Comparison of ENCODE assay signal across 1 cellular context in genomic region chr5:17001418-17001817, GRCh38.
TF ChIP-seq lines count a peak whose summit lies in the region.

No MANE protein-coding gene starts in this region.

TF ChIP-seq in IMR-90, 13 proteins besides CTCF, POLR2A, EP300 and RAD21:
- TF ChIP-seq CEBPB (IDR thresholded peaks at IDR 0.05; ENCODE audit: low read depth, low read length) (no peak), FOS (IDR thresholded peaks at IDR 0.05; ENCODE audit: low read depth, low read length) (no peak), RFX5 (IDR thresholded peaks at IDR 0.05; ENCODE audit: low read depth, low read length) (no peak), SMC3 (IDR thresholded peaks at IDR 0.05; ENCODE audit: low read depth, low read length) (no peak), USF2 (IDR thresholded peaks at IDR 0.05; ENCODE audit: low read depth, low read length) (no peak), RCOR1 (IDR thresholded peaks at IDR 0.05; ENCODE audit: insufficient replicate concordance, low read length) (no peak), MAZ (IDR thresholded peaks at IDR 0.05; ENCODE audit: borderline replicate concordance, low read depth, low read length) (no peak), MXI1 (IDR thresholded peaks at IDR 0.05; ENCODE audit: borderline replicate concordance, low read depth, low read length) (no peak), CHD1 (IDR thresholded peaks at IDR 0.05; ENCODE audit: low read depth, low read length) (no peak), ELK1 (IDR thresholded peaks at IDR 0.05; ENCODE audit: borderline replicate concordance, low read depth, low read length) (no peak), BHLHE40 (IDR thresholded peaks at IDR 0.05; ENCODE audit: low read depth, low read length) (no peak), NFE2L2 (IDR thresholded peaks at IDR 0.05; ENCODE audit: low read depth, low read length) (no peak), MAFK (IDR thresholded peaks at IDR 0.05; ENCODE audit: low read depth, low read length) (no peak)
